Comparison of ENCODE assay signal across 14 cellular contexts in genomic region chr6:75611011-75611701, GRCh38. TPM values are rescaled to one million over a fixed set of nuclear protein-coding genes. Genes with fewer than 3 reads are reported as not detected.
A peak's percentile ranks its signal among the peaks of the same experiment; 100 is the strongest.
DNase-seq lines count a peak whose midpoint lies in the region; ATAC-seq, FAIRE-seq and TF ChIP-seq lines count a peak whose summit lies in the region.
"Had no signal": no experiment of that assay in that cellular context is flagged by ENCODE, and none has a peak within 500 bp of the region (broad histone marks: within the 10 kb centered on the region; RNA-seq: fewer than 3 reads in every experiment).

No MANE protein-coding gene starts in this region.

- RAD21 ChIA-PET in GM12878 (lab: Charles Lee; ENCODE audit: unreplicated experiment): interaction anchor here (1.0 to 1.3 kb wide), 4 partner anchors 8 to 402 kb away, joined by 3 to 4 read pairs (median 4); no protein-coding TSS in a partner anchor

- peaks cover 59% of the 10 kb centered on the region for H3K4me1 ChIP-seq in CD8-positive, alpha-beta T cell (ENCODE audit: insufficient read depth, low read length)
- peaks cover 34% of the 10 kb centered on the region for H3K4me1 ChIP-seq in GM12878 (ENCODE audit: control insufficient read depth, insufficient read depth, low read length)

- no peaks in the 10 kb centered on the region for H3K9me3 Mint-ChIP-seq in CD8-positive, alpha-beta T cell
- H3K9me3 Mint-ChIP-seq in HFFc6 (no peaks in the 10 kb centered on the region), nephron progenitor cell (peaks cover 35% of the 10 kb centered on the region)

- H2AFZ ChIP-seq in GM12878 (ENCODE audit: control insufficient read depth, low read depth, low read length): no peak overlapping the region

- CTCF ChIA-PET in CD8-positive, alpha-beta T cell (lab: Charles Lee): interaction anchor here (1.0 to 1.4 kb wide), 2 partner anchors 14 to 20 kb away, joined by 3 read pairs; no protein-coding TSS in a partner anchor
- CTCF ChIA-PET in GM12878 (lab: Yijun Ruan, JAX): interaction anchor here (0.9 to 1.3 kb wide), 4 partner anchors 10 to 344 kb away, joined by 3 to 5 read pairs (median 4); no protein-coding TSS in a partner anchor

- H3K9me3 ChIP-seq in CD8-positive, alpha-beta T cell (ENCODE audit: low read length): no peaks in the 10 kb centered on the region
- H3K9me3 ChIP-seq in GM12878 (replicated peaks; ENCODE audit: control insufficient read depth, insufficient read depth, low read length): no peaks in the 10 kb centered on the region; the same call in 1 of the 3 replicates
- H3K9me3 ChIP-seq: right atrium auricular region had no signal

- H3K36me3 ChIP-seq in CD8-positive, alpha-beta T cell (ENCODE audit: insufficient read depth, low read length): no peaks in the 10 kb centered on the region
- H3K36me3 ChIP-seq in GM12878 (ENCODE audit: control insufficient read depth in 2 of 2, insufficient read depth in 2 of 2, low read length in 1 of 2): no peaks in the 10 kb centered on the region; a peak in 1 of 4 replicates
- H3K36me3 ChIP-seq: cardiac muscle cell, right atrium auricular region had no signal

- peak overlapping the region; percentile 13 for H3K4me3 Mint-ChIP-seq in CD8-positive, alpha-beta T cell
- H3K4me3 Mint-ChIP-seq in HFFc6: no peak overlapping the region
- no peak overlapping the region for H3K4me3 Mint-ChIP-seq in nephron progenitor cell

- H4K20me1 ChIP-seq in GM12878 (ENCODE audit: control insufficient read depth, insufficient read depth): peaks cover 4% of the 10 kb centered on the region; the same call in 1 of the 2 replicates

- BruUV-seq in GM12878 (replicated peaks; lab: Mats Ljungman, UMichigan): no TSS peak

- no peak overlapping the region for H3K27ac ChIP-seq in CD8-positive, alpha-beta T cell (ENCODE audit: low read depth, low read length)
- peak overlapping the region; percentile 33; the same call in 1 of the 2 replicates for H3K27ac ChIP-seq in GM12878 (ENCODE audit: control insufficient read depth, insufficient read depth)
- H3K27ac ChIP-seq: cardiac muscle cell had no signal

- H3K27me3 ChIP-seq in CD8-positive, alpha-beta T cell (ENCODE audit: insufficient read depth, low read length): no peaks in the 10 kb centered on the region
- no peaks in the 10 kb centered on the region for H3K27me3 ChIP-seq in GM12878 (replicated peaks in 1 of 2; ENCODE audit: control insufficient read depth in 2 of 2, insufficient read depth in 2 of 2, low read length in 1 of 2)
- H3K27me3 ChIP-seq: cardiac muscle cell, right atrium auricular region had no signal

- no peak for TF ChIP-seq CTCF in CD8-positive, alpha-beta T cell (IDR thresholded peaks at IDR 0.05)
- TF ChIP-seq CTCF in HFFc6 (IDR thresholded peaks at IDR 0.05): no peak
- TF ChIP-seq CTCF in GM12878 (IDR thresholded peaks at IDR 0.05 in 2 of 3, conservative IDR thresholded peaks at IDR 0.05 in 1 of 3; ENCODE audit: control insufficient read depth in 2 of 3, extremely low read depth in 1 of 3, insufficient read depth in 1 of 3, low read depth in 3 of 3, low read length in 3 of 3): no peak
- no peak for TF ChIP-seq CTCF in nephron progenitor cell (IDR thresholded peaks at IDR 0.05)

- no peak for ATAC-seq in CD8-positive, alpha-beta T cell
- ATAC-seq in GM12878: 0 out of 3 replicates have a peak, but pooled peaks have one; percentile 12
- no peak for ATAC-seq in HG02759 (IDR thresholded peaks at IDR 0.05; ENCODE audit: unreplicated experiment)

- H3K27ac Mint-ChIP-seq in CD8-positive, alpha-beta T cell: peak overlapping the region; percentile 69
- H3K27ac Mint-ChIP-seq in HFFc6 (peak overlapping the region; percentile 58), nephron progenitor cell (peak overlapping the region; percentile 62)

- intact Hi-C loops in CD8-positive, alpha-beta T cell (cut with DNase I, micrococcal nuclease): loop anchor here in 1 of 2 experiments (1.0 kb wide), 1 partner anchor 9 kb away; no protein-coding TSS in a partner anchor
- intact Hi-C loops in GM12878 (cut with micrococcal nuclease; ENCODE audit: unreplicated experiment): no loop called here

- H3K27me3 Mint-ChIP-seq in CD8-positive, alpha-beta T cell (ENCODE audit: low read depth): no peaks in the 10 kb centered on the region
- H3K27me3 Mint-ChIP-seq in HFFc6 (ENCODE audit: insufficient read depth) (no peaks in the 10 kb centered on the region; the same call in 1 of the 2 replicates), nephron progenitor cell (ENCODE audit: low read depth, poor library complexity) (peaks cover 3% of the 10 kb centered on the region)

- peaks cover 96% of the 10 kb centered on the region for H3K4me1 Mint-ChIP-seq in CD8-positive, alpha-beta T cell (ENCODE audit: low read depth)
- H3K4me1 Mint-ChIP-seq in HFFc6 (ENCODE audit: low read depth) (peaks cover 89% of the 10 kb centered on the region), nephron progenitor cell (peaks cover 43% of the 10 kb centered on the region)

- no peak for TF ChIP-seq EP300 in GM12878 (IDR thresholded peaks at IDR 0.05; ENCODE audit: borderline replicate concordance in 1 of 2, control insufficient read depth in 1 of 2, low read depth in 2 of 2, low read length in 2 of 2)

- TF ChIP-seq POLR2A in GM12878 (IDR thresholded peaks at IDR 0.05; ENCODE audit: low read depth, low read length): no peak

- in situ Hi-C loops in GM12878 (cut with MboI): no loop called here

- no peak for DNase-seq in CD8-positive, alpha-beta T cell
- DNase-seq in HFFc6 (no peak), GM12878 (ENCODE audit: low read depth, low spot score) (no peak), nephron progenitor cell (no peak), cerebellum (ENCODE audit: low spot score) (no peak)
- DNase-seq in stimulated activated CD4-positive, alpha-beta T cell treated with anti-CD3 and anti-CD28 coated beads, Interleukin-12 subunit alpha, Interleukin-12 subunit beta, amount 100 ng/mL, for 4 hours: no peak
- DNase-seq: Calu3, H7, NCI-H1048, NCI-H510A had no signal

- peaks cover 3% of the 10 kb centered on the region for H3K36me3 Mint-ChIP-seq in CD8-positive, alpha-beta T cell
- H3K36me3 Mint-ChIP-seq in HFFc6 (ENCODE audit: low read depth): no peaks in the 10 kb centered on the region; the same call in 1 of the 2 replicates
- peaks cover 95% of the 10 kb centered on the region for H3K36me3 Mint-ChIP-seq in nephron progenitor cell (ENCODE audit: low read depth)

- no peak overlapping the region for H3K9ac ChIP-seq in GM12878 (ENCODE audit: control insufficient read depth, insufficient read depth, low read length)

- SMC1A ChIA-PET in GM12878 (lab: Charles Lee; ENCODE audit: uncharacterized antibody, unreplicated experiment): interaction anchor here (0.7 to 1.5 kb wide), 6 partner anchors 8 to 188 kb away, joined by 3 to 6 read pairs (median 3); partner anchors contain the start of gene SENP6

- H3K4me2 ChIP-seq in GM12878 (ENCODE audit: control insufficient read depth, insufficient read depth): peak overlapping the region; percentile 45

- FAIRE-seq in GM12878 (lab: Jason Lieb, UNC): no peak
- FAIRE-seq: HTR-8/SVneo had no signal

- 24% methylated on average over 2 of the region's 2 CpGs for WGBS in GM12878 (ENCODE audit: insufficient coverage, insufficient replicate concordance, low lambda C conversion rate, missing lambda C conversion rate)

- no peak overlapping the region for H3K4me3 ChIP-seq in CD8-positive, alpha-beta T cell (ENCODE audit: low read depth, low read length)
- peak overlapping the region; percentile 23; the same call in 1 of the 2 replicates for H3K4me3 ChIP-seq in GM12878
- H3K4me3 ChIP-seq: cardiac muscle cell, right atrium auricular region had no signal

- POLR2A ChIA-PET in CD8-positive, alpha-beta T cell (lab: Charles Lee): interaction anchor here (1.5 to 1.6 kb wide), 3 partner anchors 8 to 12 kb away, joined by 3 to 7 read pairs (median 7); partner anchors contain the start of gene SENP6
- POLR2A ChIA-PET in GM12878 (lab: Charles Lee): interaction anchor here (0.6 to 3.3 kb wide), 3 partner anchors 8 to 91 kb away, joined by 3 to 22 read pairs (median 3); partner anchors contain the start of gene SENP6

- TF ChIP-seq RAD21 in GM12878 (IDR thresholded peaks at IDR 0.05; ENCODE audit: insufficient read depth, low read depth, low read length): no peak

- H3K79me2 ChIP-seq in GM12878 (ENCODE audit: control insufficient read depth, insufficient read depth, low read length): peaks cover 99% of the 10 kb centered on the region

RNA-seq across cellular contexts. Expression of gene SENP6, which starts 9.5 kb away (rescaled TPM):
- total RNA-seq in CD8-positive, alpha-beta T cell: 10 to 100 TPM; 83.6 to 94.8 TPM
- 10 to 100 TPM; 52.0 to 63.1 (median 57.4) TPM for total RNA-seq in HFFc6 (2021; fragmentation: NEBNext Ultra II Directional; extraction: Animal tissue kit (Norgen Biotek cat#: 25700))
- 338 and 339 TPM in 2 replicates for total RNA-seq in GM12878 (2013; cell fraction: nucleolus; rRNA removed)
- total RNA-seq in GM12878 (2014; rRNA removed) (48.9 and 50.8 TPM in 2 replicates), GM12878 (2014; rRNA removed; fragmentation: Illumina TruSeq; extraction: Trizol) (70.0 and 75.2 TPM in 2 replicates), GM12878 (2021) (46.9 and 52.1 TPM in 2 replicates), cerebellum (219 TPM)
- 12.9 TPM for polyA plus RNA-seq in GM12878 (2011; ENCODE audit: low read depth)
- polyA plus RNA-seq in GM12878 (2011; rRNA removed) (45.6 and 91.9 TPM in 2 replicates), GM12878 (2014; fragmentation: Illumina TruSeq; extraction: Trizol) (56.1 and 79.1 TPM in 2 replicates), GM12878 (2014; fragmentation: Nextera tagmentation; extraction: Ambion mirVana) (10 to 100 TPM; 10.7 to 17.2 TPM), GM12878 (2014; rRNA removed) (31.6 and 36.5 TPM in 2 replicates), GM12878 (2016; fragmentation: Nextera tagmentation; extraction: Ambion mirVana) (10 to 100 TPM; 36.6 to 39.0 TPM)
- 10.9 and 11.5 TPM in 2 replicates for polyA plus RNA-seq in GM12878 (2011; cell fraction: cytosol; rRNA removed)
- 42.8 and 52.2 TPM in 2 replicates for polyA plus RNA-seq in GM12878 (2011; cell fraction: nucleus; rRNA removed)
- 25.4 and 32.2 TPM in 2 replicates for polyA plus RNA-seq in GM12878 (2012)
- 27.5 and 37.7 TPM in 2 replicates for polyA minus RNA-seq in GM12878 (2011; rRNA and poly(A)+ RNA removed)
- 16.3 and 19.2 TPM in 2 replicates for polyA minus RNA-seq in GM12878 (2011; cell fraction: cytosol; rRNA and poly(A)+ RNA removed)
- polyA minus RNA-seq in GM12878 (2011; cell fraction: nucleus; rRNA and poly(A)+ RNA removed): 49.0 and 102 TPM in 2 replicates
